ENCODE assay signal across 2 cellular contexts in genomic region chr1:239784896-239785295, GRCh38.
TF ChIP-seq lines count a peak whose summit lies in the region.

No MANE protein-coding gene starts in this region.

TF ChIP-seq in IMR-90, 13 proteins besides CTCF, POLR2A, EP300 and RAD21:
- TF ChIP-seq, protein P1, sequence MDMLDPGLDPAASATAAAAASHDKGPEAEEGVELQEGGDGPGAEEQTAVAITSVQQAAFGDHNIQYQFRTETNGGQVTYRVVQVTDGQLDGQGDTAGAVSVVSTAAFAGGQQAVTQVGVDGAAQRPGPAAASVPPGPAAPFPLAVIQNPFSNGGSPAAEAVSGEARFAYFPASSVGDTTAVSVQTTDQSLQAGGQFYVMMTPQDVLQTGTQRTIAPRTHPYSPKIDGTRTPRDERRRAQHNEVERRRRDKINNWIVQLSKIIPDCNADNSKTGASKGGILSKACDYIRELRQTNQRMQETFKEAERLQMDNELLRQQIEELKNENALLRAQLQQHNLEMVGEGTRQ (IDR thresholded peaks at IDR 0.05; ENCODE audit: low read depth, low read length) = no peak
- TF ChIP-seq CEBPB (IDR thresholded peaks at IDR 0.05; ENCODE audit: low read depth, low read length) (no peak), MAFK (IDR thresholded peaks at IDR 0.05; ENCODE audit: low read depth, low read length) (peak; percentile 96)

TF ChIP-seq in K562, 482 proteins besides CTCF, POLR2A, EP300 and RAD21 (continued from another document and continues in another):
- TF ChIP-seq MAFK (IDR thresholded peaks at IDR 0.05; ENCODE audit: low read length) (peak; percentile 90), MAFG (tag; conservative IDR thresholded peaks at IDR 0.05) (peak; percentile 78), ZNF707 (CRISPR knock-in tag; conservative IDR thresholded peaks at IDR 0.05) (no peak), MAFF (IDR thresholded peaks at IDR 0.05; ENCODE audit: low read length) (peak; percentile 86), ZNF609 (CRISPR knock-in tag; IDR thresholded peaks at IDR 0.05; ENCODE audit: borderline replicate concordance) (no peak), C11orf30 (IDR thresholded peaks at IDR 0.05; ENCODE audit: low read depth) (peak; percentile 62; the same call in 1 of the 2 replicates), ARID3A (IDR thresholded peaks at IDR 0.05; ENCODE audit: borderline replicate concordance, low read depth, low read length) (no peak), ZKSCAN8 (CRISPR knock-in tag; IDR thresholded peaks at IDR 0.05) (no peak), HDAC3 (IDR thresholded peaks at IDR 0.05; ENCODE audit: borderline replicate concordance, partially characterized antibody) (no peak), ZFP91 (CRISPR knock-in tag; IDR thresholded peaks at IDR 0.05) (no peak), FOXM1 (IDR thresholded peaks at IDR 0.05; ENCODE audit: low read depth) (no peak), FOXM1 (CRISPR knock-in tag; IDR thresholded peaks at IDR 0.05; ENCODE audit: low read depth) (no peak), ILF3 (IDR thresholded peaks at IDR 0.05; ENCODE audit: borderline replicate concordance) (no peak), EHMT2 (IDR thresholded peaks at IDR 0.05) (no peak), ZBED1 (IDR thresholded peaks at IDR 0.05) (no peak), KAT7 (CRISPR knock-in tag; IDR thresholded peaks at IDR 0.05; ENCODE audit: borderline replicate concordance) (no peak), NKRF (IDR thresholded peaks at IDR 0.05; ENCODE audit: borderline replicate concordance) (no peak), ZFP36 (IDR thresholded peaks at IDR 0.05; ENCODE audit: low read depth, low read length, partially characterized antibody) (no peak), ZNF316 (IDR thresholded peaks at IDR 0.05) (peak; percentile 79), SMAD4 (CRISPR knock-in tag; conservative IDR thresholded peaks at IDR 0.05) (no peak), ATF1 (CRISPR knock-in tag; IDR thresholded peaks at IDR 0.05) (no peak), ATF1 (tag; IDR thresholded peaks at IDR 0.05) (no peak), ZBTB49 (CRISPR knock-in tag; IDR thresholded peaks at IDR 0.05; ENCODE audit: borderline replicate concordance) (no peak), FOSL1 (tag; conservative IDR thresholded peaks at IDR 0.05) (no peak), POLR3G (IDR thresholded peaks at IDR 0.05; ENCODE audit: extremely low read depth, insufficient read length, insufficient replicate concordance) (no peak), SIN3B (IDR thresholded peaks at IDR 0.05; ENCODE audit: low read depth) (no peak), ELF4 (CRISPR knock-in tag; IDR thresholded peaks at IDR 0.05) (no peak), NRF1 (conservative IDR thresholded peaks at IDR 0.05 in 1 of 2, IDR thresholded peaks at IDR 0.05 in 1 of 2) (no peak), ELF2 (CRISPR knock-in tag; IDR thresholded peaks at IDR 0.05) (no peak), MLLT1 (IDR thresholded peaks at IDR 0.05) (no peak), AFF1 (IDR thresholded peaks at IDR 0.05; ENCODE audit: low read depth in 1 of 2, partially characterized antibody in 2 of 2) (no peak), PCBP1 (IDR thresholded peaks at IDR 0.05; ENCODE audit: low read depth, low read length, poor library complexity, severe bottlenecking) (no peak)
- TF ChIP-seq, protein P2, sequence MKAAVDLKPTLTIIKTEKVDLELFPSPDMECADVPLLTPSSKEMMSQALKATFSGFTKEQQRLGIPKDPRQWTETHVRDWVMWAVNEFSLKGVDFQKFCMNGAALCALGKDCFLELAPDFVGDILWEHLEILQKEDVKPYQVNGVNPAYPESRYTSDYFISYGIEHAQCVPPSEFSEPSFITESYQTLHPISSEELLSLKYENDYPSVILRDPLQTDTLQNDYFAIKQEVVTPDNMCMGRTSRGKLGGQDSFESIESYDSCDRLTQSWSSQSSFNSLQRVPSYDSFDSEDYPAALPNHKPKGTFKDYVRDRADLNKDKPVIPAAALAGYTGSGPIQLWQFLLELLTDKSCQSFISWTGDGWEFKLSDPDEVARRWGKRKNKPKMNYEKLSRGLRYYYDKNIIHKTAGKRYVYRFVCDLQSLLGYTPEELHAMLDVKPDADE (conservative IDR thresholded peaks at IDR 0.05; ENCODE audit: control insufficient read depth, low read depth, low read length) = no peak
- TF ChIP-seq, protein P3, sequence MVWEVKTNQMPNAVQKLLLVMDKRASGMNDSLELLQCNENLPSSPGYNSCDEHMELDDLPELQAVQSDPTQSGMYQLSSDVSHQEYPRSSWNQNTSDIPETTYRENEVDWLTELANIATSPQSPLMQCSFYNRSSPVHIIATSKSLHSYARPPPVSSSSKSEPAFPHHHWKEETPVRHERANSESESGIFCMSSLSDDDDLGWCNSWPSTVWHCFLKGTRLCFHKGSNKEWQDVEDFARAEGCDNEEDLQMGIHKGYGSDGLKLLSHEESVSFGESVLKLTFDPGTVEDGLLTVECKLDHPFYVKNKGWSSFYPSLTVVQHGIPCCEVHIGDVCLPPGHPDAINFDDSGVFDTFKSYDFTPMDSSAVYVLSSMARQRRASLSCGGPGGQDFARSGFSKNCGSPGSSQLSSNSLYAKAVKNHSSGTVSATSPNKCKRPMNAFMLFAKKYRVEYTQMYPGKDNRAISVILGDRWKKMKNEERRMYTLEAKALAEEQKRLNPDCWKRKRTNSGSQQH (CRISPR knock-in tag; IDR thresholded peaks at IDR 0.05) = no peak
